ENCODE assay signal across 17 cellular contexts in the genomic region with DNA sequence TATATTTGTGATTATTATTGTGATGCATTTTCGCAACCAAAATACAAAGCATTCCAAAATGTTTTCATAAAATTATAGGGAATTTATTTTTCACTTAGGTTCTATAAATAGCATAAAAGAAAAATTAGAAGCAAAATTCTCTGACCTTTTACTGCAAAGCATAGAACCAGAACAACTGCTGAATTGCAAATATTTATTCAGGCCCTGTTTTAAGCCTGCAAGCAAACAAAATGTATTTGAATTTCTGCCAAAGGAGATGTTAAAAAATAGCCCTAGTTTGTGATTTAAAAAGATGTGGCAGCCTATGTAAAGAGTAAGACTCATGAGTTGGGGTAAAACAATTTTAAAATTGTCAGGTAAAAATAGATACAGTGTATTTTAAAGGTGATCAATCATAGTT.
DNase-seq lines count a peak whose midpoint lies in the region; ATAC-seq, FAIRE-seq and TF ChIP-seq lines count a peak whose summit lies in the region.
"Had no signal": no experiment of that assay in that cellular context is flagged by ENCODE, and none has a peak within 500 bp of the region (broad histone marks: within the 10 kb centered on the region; RNA-seq: fewer than 3 reads in every experiment).

No MANE protein-coding gene starts in this region.

- 68% methylated on average over 1 of the region's 1 CpG for WGBS in HepG2 (ENCODE audit: low lambda C conversion rate)

- no peak overlapping the region for H3K4me3 ChIP-seq in HepG2 (replicated peaks in 1 of 3; ENCODE audit: insufficient read depth in 1 of 3, low read depth in 2 of 3, low read length in 3 of 3)
- H3K4me3 ChIP-seq: HAP-1, PC-9 had no signal

- H3K27ac ChIP-seq in HepG2 (ENCODE audit: extremely low read length, insufficient read depth, low read length): no peak overlapping the region
- H3K27ac ChIP-seq: C4-2B, PC-9 had no signal

- CTCF ChIA-PET in HepG2 (lab: Yijun Ruan, JAX; ENCODE audit: low intra/inter-chr PET ratio, low total read pairs): no interaction called here

- POLR2A ChIA-PET in HepG2 (lab: Yijun Ruan, JAX): no interaction called here

- TF ChIP-seq POLR2A in HepG2 (IDR thresholded peaks at IDR 0.05; ENCODE audit: insufficient read depth in 1 of 2, low read depth in 2 of 2, low read length in 2 of 2): no peak

- DNase-seq in COR-L47 (lab: John Stamatoyannopoulos, UW) (peak; percentile 73), NCI-H146 treated with DMSO at 0.1 percent for 48 hours (lab: John Stamatoyannopoulos, UW; ENCODE audit: unreplicated experiment) (peak; percentile 48), NCI-H748 treated with DMSO at 0.1 percent for 48 hours (lab: John Stamatoyannopoulos, UW) (peak; percentile 90), HepG2 (ENCODE audit: low spot score) (peak; percentile 15), urothelium cell line (ENCODE audit: low spot score) (no peak), glomerular visceral epithelial cell (ENCODE audit: extremely low spot score) (no peak)
- DNase-seq: DMS79, NCI-H1436 treated with DMSO at 0.1 percent for 48 hours, NCI-H2171, NCI-H510A treated with DMSO at 0.1 percent for 48 hours, PC-9 had no signal

- H3K79me2 ChIP-seq in HepG2 (ENCODE audit: insufficient read depth, low read length): no peaks in the 10 kb centered on the region

- no peak overlapping the region for H3K9ac ChIP-seq in HepG2 (ENCODE audit: insufficient read depth, low read depth, low read length)

- in situ Hi-C loops in HepG2 (cut with HindIII; ENCODE audit: extremely low pct_ligation_motif_present, low pct_unique_long_range_greater_than_20kb): no loop called here

- H4K20me1 ChIP-seq in HepG2 (ENCODE audit: insufficient read depth, low read length): no peaks in the 10 kb centered on the region; the same call in 1 of the 2 replicates

- BruUV-seq in HepG2 (replicated peaks; lab: Mats Ljungman, UMichigan): no TSS peak

- peak; percentile 62; the same call in 2 of the 3 replicates for ATAC-seq in HepG2
- no peak for ATAC-seq in GM19035 (IDR thresholded peaks at IDR 0.05; ENCODE audit: unreplicated experiment)
- no peak for ATAC-seq in HG02981 (IDR thresholded peaks at IDR 0.05; ENCODE audit: unreplicated experiment)

- H3K36me3 ChIP-seq in HepG2 (replicated peaks in 1 of 2; ENCODE audit: control insufficient read depth in 1 of 2, insufficient read depth in 2 of 2, low read length in 2 of 2): no peaks in the 10 kb centered on the region
- H3K36me3 ChIP-seq: HAP-1 had no signal

- H2AFZ ChIP-seq in HepG2 (ENCODE audit: low read length): no peak overlapping the region
- H2AFZ ChIP-seq: PC-9 had no signal

- no peak for TF ChIP-seq CTCF in HepG2 (CRISPR knock-in tag; IDR thresholded peaks at IDR 0.05)

- TF ChIP-seq RAD21 in HepG2 (CRISPR knock-in tag; IDR thresholded peaks at IDR 0.05): no peak

- intact Hi-C loops in HepG2 (cut with micrococcal nuclease; ENCODE audit: unreplicated experiment): no loop called here

- TF ChIP-seq EP300 in HepG2 (IDR thresholded peaks at IDR 0.05; ENCODE audit: low read depth in 2 of 2, low read length in 2 of 2): peak in 1 of 2 experiments; percentile 36; a peak in 1 of 4 replicates
- no peak for TF ChIP-seq EP300 in HepG2 (CRISPR knock-in tag; IDR thresholded peaks at IDR 0.05; ENCODE audit: borderline replicate concordance)

- H3K27me3 ChIP-seq in HepG2 (ENCODE audit: control insufficient read depth in 1 of 2, insufficient read depth in 2 of 2, low read length in 2 of 2): no peaks in the 10 kb centered on the region

- no peaks in the 10 kb centered on the region for H3K9me3 ChIP-seq in HepG2 (ENCODE audit: low read length)
- H3K9me3 ChIP-seq: HAP-1 had no signal

- FAIRE-seq in HepG2 (lab: Jason Lieb, UNC): no peak
- no peak for FAIRE-seq in urothelium cell line (lab: Jason Lieb, UNC)
- FAIRE-seq: GM12892, GM19239 had no signal

- no peak overlapping the region for H3K4me2 ChIP-seq in HepG2 (ENCODE audit: low read depth, low read length)
- H3K4me2 ChIP-seq: PC-9 had no signal

- peaks cover 6% of the 10 kb centered on the region; the same call in 1 of the 2 replicates for H3K4me1 ChIP-seq in HepG2 (ENCODE audit: insufficient read depth, low read length)
- H3K4me1 ChIP-seq: HAP-1 had no signal

TF ChIP-seq in HepG2, 621 proteins besides CTCF, POLR2A, EP300 and RAD21 (continues in another document):
- TF ChIP-seq SNAPC2 (CRISPR knock-in tag; IDR thresholded peaks at IDR 0.05) (no peak), SYNCRIP (IDR thresholded peaks at IDR 0.05; ENCODE audit: insufficient read depth, low read depth, low read length) (no peak), ZNF547 (CRISPR knock-in tag; IDR thresholded peaks at IDR 0.05) (no peak), ZNF333 (CRISPR knock-in tag; IDR thresholded peaks at IDR 0.05; ENCODE audit: borderline replicate concordance) (no peak), TCF7 (IDR thresholded peaks at IDR 0.05; ENCODE audit: low read depth) (no peak), ZNF761 (CRISPR knock-in tag; conservative IDR thresholded peaks at IDR 0.05) (no peak), FOXP1 (IDR thresholded peaks at IDR 0.05) (no peak), FOXP1 (CRISPR knock-in tag; IDR thresholded peaks at IDR 0.05) (no peak), TMF1 (CRISPR knock-in tag; IDR thresholded peaks at IDR 0.05; ENCODE audit: low read depth) (no peak), ZNF646 (CRISPR knock-in tag; IDR thresholded peaks at IDR 0.05) (no peak), ZNF704 (CRISPR knock-in tag; IDR thresholded peaks at IDR 0.05; ENCODE audit: borderline replicate concordance) (no peak)

Comparison
In these comparisons a context has a peak if more than half of its experiments do, and no peak if none do; other contexts are left out.
1. DNase-seq: peak in COR-L47 (single experiment), NCI-H146 treated with DMSO at 0.1 percent for 48 hours (single experiment), NCI-H748 treated with DMSO at 0.1 percent for 48 hours (single experiment) and HepG2 (single experiment); none in urothelium cell line (single experiment) and glomerular visceral epithelial cell (single experiment).